In the genomic region with DNA sequence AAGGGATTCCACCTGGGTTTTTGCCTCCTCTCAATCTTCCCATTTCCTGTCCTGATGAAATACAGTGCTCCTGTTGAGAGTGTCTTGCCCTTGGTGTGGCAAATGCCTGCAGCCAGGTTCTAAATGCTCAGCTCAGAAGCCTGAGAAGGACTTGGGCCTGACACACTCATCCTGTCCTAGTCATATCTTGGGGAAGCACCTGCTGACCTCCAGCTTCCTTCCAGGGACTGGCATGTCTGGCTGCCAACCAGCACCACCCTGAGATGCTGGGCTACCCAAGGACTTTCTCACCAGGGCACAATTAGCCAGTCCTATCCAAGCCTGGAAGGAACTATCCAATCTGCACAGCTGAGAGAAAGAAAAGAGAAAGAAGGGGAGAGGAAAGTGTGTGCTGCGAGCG, we compare ENCODE assay signal across 15 cellular contexts. TPM values are rescaled to one million over a fixed set of nuclear protein-coding genes. Genes with fewer than 3 reads are reported as not detected.
DNase-seq lines count a peak whose midpoint lies in the region; ATAC-seq and TF ChIP-seq lines count a peak whose summit lies in the region.
"Had no signal": no experiment of that assay in that cellular context is flagged by ENCODE, and none has a peak within 500 bp of the region (broad histone marks: within the 10 kb centered on the region; RNA-seq: fewer than 3 reads in every experiment).

No MANE protein-coding gene starts in this region.

- H3K4me2 ChIP-seq in IMR-90 (ENCODE audit: low read depth, low read length) (no peak overlapping the region), neuronal stem cell (ENCODE audit: insufficient read depth, low read length, poor library complexity, severe bottlenecking) (no peak overlapping the region)

- H2BK5ac ChIP-seq in IMR-90 (ENCODE audit: low read depth, low read length, poor library complexity, severe bottlenecking) (no peak overlapping the region), neuronal stem cell (ENCODE audit: low read length) (no peak overlapping the region)

- H2AK5ac ChIP-seq in IMR-90 (ENCODE audit: low read depth, low read length) (no peak overlapping the region), neuronal stem cell (ENCODE audit: low read depth, low read length) (no peak overlapping the region)

- no peaks in the 10 kb centered on the region for H4K20me1 ChIP-seq in IMR-90 (ENCODE audit: insufficient read depth, low read length)

- H3K4me3 Mint-ChIP-seq in activated CD8-positive, alpha-beta T cell treated with anti-CD3 and anti-CD28 coated beads, Interleukin-2, amount 10 ng/mL, durations not matched to agents 7 days and 5 days: no peak overlapping the region
- H3K4me3 Mint-ChIP-seq: CD4-positive, alpha-beta T cell had no signal

- no peak overlapping the region for H2AK9ac ChIP-seq in IMR-90 (replicated peaks; ENCODE audit: low read depth, low read length, poor library complexity)

- H4K8ac ChIP-seq in IMR-90 (ENCODE audit: low read depth in 2 of 2, low read length in 2 of 2) (no peak overlapping the region), neuronal stem cell (ENCODE audit: low read depth, low read length) (no peak overlapping the region)

- intact Hi-C loops in A673 (cut with micrococcal nuclease; ENCODE audit: unreplicated experiment) (no loop called here), IMR-90 (cut with micrococcal nuclease) (no loop called here)

- H2BK120ac ChIP-seq in IMR-90 (ENCODE audit: low read depth, low read length) (no peak overlapping the region), neuronal stem cell (ENCODE audit: low read depth, low read length) (no peak overlapping the region)

- H3K18ac ChIP-seq in IMR-90 (ENCODE audit: low read depth, low read length) (no peak overlapping the region), neuronal stem cell (ENCODE audit: low read length) (peak overlapping the region; percentile 64)

- TF ChIP-seq CTCF in A673 (conservative IDR thresholded peaks at IDR 0.05; ENCODE audit: low read depth, low read length): no peak
- no peak for TF ChIP-seq CTCF in IMR-90 (conservative IDR thresholded peaks at IDR 0.05; ENCODE audit: low read depth, low read length)
- TF ChIP-seq CTCF in epithelial cell of esophagus (IDR thresholded peaks at IDR 0.05; ENCODE audit: insufficient read depth, low read depth, low read length, missing control alignments): no peak

- H2BK20ac ChIP-seq in IMR-90 (ENCODE audit: low read depth, low read length): no peak overlapping the region

- peak overlapping the region; percentile 29 for H2AFZ ChIP-seq in IMR-90 (replicated peaks; ENCODE audit: low read length, poor library complexity)
- no peak overlapping the region for H2AFZ ChIP-seq in neuronal stem cell (ENCODE audit: low read length)

- CTCF ChIA-PET in A673 (lab: Charles Lee): no interaction called here
- CTCF ChIA-PET in IMR-90 (lab: Yijun Ruan, JAX): no interaction called here
- CTCF ChIA-PET in activated CD8-positive, alpha-beta T cell treated with anti-CD3 and anti-CD28 coated beads, Interleukin-2, amount 10 ng/mL, durations not matched to agents 7 days and 5 days (lab: Charles Lee): no interaction called here

- no peak for TF ChIP-seq POLR2A in IMR-90 (IDR thresholded peaks at IDR 0.05; ENCODE audit: low read depth, low read length)

- no peaks in the 10 kb centered on the region for H3K4me1 Mint-ChIP-seq in activated CD8-positive, alpha-beta T cell treated with anti-CD3 and anti-CD28 coated beads, Interleukin-2, amount 10 ng/mL, durations not matched to agents 7 days and 5 days (ENCODE audit: low read depth)

- POLR2A ChIA-PET in A673 (lab: Charles Lee; ENCODE audit: low non-redundant PET) (no interaction called here), IMR-90 (lab: Charles Lee; ENCODE audit: unreplicated experiment) (no interaction called here)
- POLR2A ChIA-PET in activated CD8-positive, alpha-beta T cell treated with anti-CD3 and anti-CD28 coated beads, Interleukin-2, amount 10 ng/mL, durations not matched to agents 7 days and 5 days (lab: Charles Lee): no interaction called here

- H3K23ac ChIP-seq in IMR-90 (ENCODE audit: low read depth, low read length): no peak overlapping the region
- H3K23ac ChIP-seq in neuronal stem cell (ENCODE audit: low read depth, low read length, poor library complexity): no peak overlapping the region

- H3K9me3 Mint-ChIP-seq in activated CD8-positive, alpha-beta T cell treated with anti-CD3 and anti-CD28 coated beads, Interleukin-2, amount 10 ng/mL, durations not matched to agents 7 days and 5 days (ENCODE audit: insufficient read depth): no peaks in the 10 kb centered on the region
- H3K9me3 Mint-ChIP-seq: CD4-positive, alpha-beta T cell had no signal

- no peaks in the 10 kb centered on the region for H3K79me1 ChIP-seq in IMR-90 (ENCODE audit: low read depth in 1 of 2, low read length in 2 of 2)
- H3K79me1 ChIP-seq in neuronal stem cell (ENCODE audit: low read depth, low read length): no peaks in the 10 kb centered on the region

- H3K14ac ChIP-seq in IMR-90 (replicated peaks; ENCODE audit: low read depth, low read length) (no peak overlapping the region), neuronal stem cell (ENCODE audit: low read length) (no peak overlapping the region)

- H3K4ac ChIP-seq in IMR-90 (ENCODE audit: low read depth, low read length) (no peak overlapping the region), neuronal stem cell (ENCODE audit: low read length) (no peak overlapping the region)

- peak overlapping the region; percentile 56 for H3K27ac ChIP-seq in A673 (ENCODE audit: low read depth, low read length, poor library complexity, severe bottlenecking)
- H3K27ac ChIP-seq in IMR-90 (ENCODE audit: insufficient read depth, low read length): no peak overlapping the region
- no peak overlapping the region for H3K27ac ChIP-seq in neuronal stem cell (replicated peaks; ENCODE audit: low read length)

- in situ Hi-C loops in IMR-90 (cut with MboI; ENCODE audit: low sequenced_read_pairs): no loop called here

- peaks cover 2% of the 10 kb centered on the region for H3K27me3 Mint-ChIP-seq in activated CD8-positive, alpha-beta T cell treated with anti-CD3 and anti-CD28 coated beads, Interleukin-2, amount 10 ng/mL, durations not matched to agents 7 days and 5 days (ENCODE audit: low read depth)
- H3K27me3 Mint-ChIP-seq: CD4-positive, alpha-beta T cell had no signal

- no peaks in the 10 kb centered on the region for H3K9me1 ChIP-seq in IMR-90 (ENCODE audit: insufficient read depth, low read length)

- TF ChIP-seq RAD21 in IMR-90 (IDR thresholded peaks at IDR 0.05; ENCODE audit: low read length): no peak

- H3K9me3 ChIP-seq in A673 (ENCODE audit: low read depth, low read length, poor library complexity, severe bottlenecking) (no peaks in the 10 kb centered on the region), IMR-90 (ENCODE audit: control insufficient read depth, insufficient read depth, low read length) (no peaks in the 10 kb centered on the region), neuronal stem cell (replicated peaks in 1 of 2; ENCODE audit: control insufficient read depth in 2 of 2, insufficient read depth in 1 of 2, low read depth in 1 of 2, low read length in 2 of 2) (no peaks in the 10 kb centered on the region)

- no peak overlapping the region for H3K9ac ChIP-seq in IMR-90 (ENCODE audit: low read depth, low read length)
- H3K9ac ChIP-seq in neuronal stem cell (ENCODE audit: low read depth, low read length, poor library complexity): no peak overlapping the region

- H2BK15ac ChIP-seq in IMR-90 (ENCODE audit: low read depth, low read length) (no peak overlapping the region), neuronal stem cell (ENCODE audit: low read length) (no peak overlapping the region)

- no CpG with 5 or more reads among the region's 2 CpGs for WGBS in IMR-90 (ENCODE audit: extremely low coverage in 2 of 2, insufficient read length in 1 of 2), 2 experiments
- WGBS in neuronal stem cell (ENCODE audit: extremely low coverage in 2 of 2, insufficient read length in 2 of 2, insufficient replicate concordance in 1 of 2), 2 donors: no CpG with 5 or more reads among the region's 2 CpGs

- DNase-seq in A673 (ENCODE audit: low spot score): no peak
- DNase-seq in IMR-90: no peak
- peak; percentile 4 for DNase-seq in epithelial cell of esophagus (ENCODE audit: low read depth)
- no peak for DNase-seq in neuronal stem cell (ENCODE audit: low spot score)
- no peak for DNase-seq in NCI-H1436 (lab: John Stamatoyannopoulos, UW)
- no peak for DNase-seq in activated CD8-positive, alpha-beta T cell treated with anti-CD3 and anti-CD28 coated beads, Interleukin-2, amount 10 ng/mL, durations not matched to agents 7 days and 5 days
- DNase-seq: AML-193; CD4-positive, alpha-beta T cell; H7; Karpas-422; MM.1S; NCI-H187 treated with DMSO at 0.1 percent for 48 hours; NCI-H526 treated with DMSO at 0.1 percent for 48 hours; RPMI8226 had no signal

- no peak overlapping the region for H4K91ac ChIP-seq in IMR-90 (ENCODE audit: insufficient read depth, low read depth, low read length)
- no peak overlapping the region for H4K91ac ChIP-seq in neuronal stem cell (ENCODE audit: low read depth, low read length, poor library complexity)

- BruUV-seq in A673 (replicated peaks; lab: Mats Ljungman, UMichigan) (no TSS peak), IMR-90 (replicated peaks; lab: Mats Ljungman, UMichigan) (no TSS peak)

- no peak overlapping the region for H4K5ac ChIP-seq in IMR-90 (ENCODE audit: low read depth, low read length)

- no peaks in the 10 kb centered on the region for H3K27me3 ChIP-seq in A673 (replicated peaks; ENCODE audit: insufficient read depth, low read depth, low read length, poor library complexity)
- H3K27me3 ChIP-seq in IMR-90 (ENCODE audit: control insufficient read depth, insufficient read depth, low read length): no peaks in the 10 kb centered on the region; the same call in 1 of the 2 replicates
- peaks cover 0 to 10% (median 0%) of the 10 kb centered on the region in 3 experiments for H3K27me3 ChIP-seq in neuronal stem cell (ENCODE audit: control insufficient read depth in 3 of 3, insufficient read depth in 3 of 3, low read depth in 1 of 3, low read length in 3 of 3)

- ATAC-seq in IMR-90 (ENCODE audit: low read depth): no peak
- ATAC-seq in HG03439 (IDR thresholded peaks at IDR 0.05; ENCODE audit: unreplicated experiment): no peak
- no peak for ATAC-seq in activated CD8-positive, alpha-beta T cell treated with anti-CD3 and anti-CD28 coated beads, Interleukin-2, amount 10 ng/mL, durations not matched to agents 7 days and 5 days

- no peak overlapping the region for H3K56ac ChIP-seq in IMR-90 (ENCODE audit: extremely low read depth, insufficient read depth, low read length)

- H3K4me1 ChIP-seq in A673 (ENCODE audit: insufficient read depth, low read length, poor library complexity, severe bottlenecking) (peaks cover 26% of the 10 kb centered on the region), IMR-90 (ENCODE audit: control insufficient read depth, insufficient read depth, low read length) (no peaks in the 10 kb centered on the region), neuronal stem cell (ENCODE audit: control insufficient read depth in 2 of 2, insufficient read depth in 1 of 2, low read depth in 1 of 2, low read length in 2 of 2) (peaks cover 0 to 12% of the 10 kb centered on the region in 2 donors)

- no peak overlapping the region for H2BK12ac ChIP-seq in neuronal stem cell (ENCODE audit: low read length)

- no peaks in the 10 kb centered on the region for H3K36me3 Mint-ChIP-seq in activated CD8-positive, alpha-beta T cell treated with anti-CD3 and anti-CD28 coated beads, Interleukin-2, amount 10 ng/mL, durations not matched to agents 7 days and 5 days (ENCODE audit: low read depth)

- dilution Hi-C loops in IMR-90 (cut with HindIII; ENCODE audit: low sequenced_read_pairs, unreplicated experiment): no loop called here

- no peak overlapping the region for H3K27ac Mint-ChIP-seq in activated CD8-positive, alpha-beta T cell treated with anti-CD3 and anti-CD28 coated beads, Interleukin-2, amount 10 ng/mL, durations not matched to agents 7 days and 5 days
- H3K27ac Mint-ChIP-seq: CD4-positive, alpha-beta T cell had no signal

- H3K4me3 ChIP-seq in A673 (ENCODE audit: low read depth, low read length, poor library complexity, severe bottlenecking): no peak overlapping the region
- no peak overlapping the region for H3K4me3 ChIP-seq in IMR-90 (ENCODE audit: insufficient read depth, low read depth, low read length)
- H3K4me3 ChIP-seq in epithelial cell of esophagus (ENCODE audit: low read length): no peak overlapping the region
- H3K4me3 ChIP-seq in neuronal stem cell (ENCODE audit: low read length in 2 of 2): no peak overlapping the region

- H3K36me3 ChIP-seq in A673 (ENCODE audit: insufficient read depth, low read length, poor library complexity, severe bottlenecking) (peaks cover 5% of the 10 kb centered on the region), IMR-90 (ENCODE audit: control insufficient read depth, insufficient read depth, low read length) (no peaks in the 10 kb centered on the region), neuronal stem cell (replicated peaks in 1 of 2; ENCODE audit: control insufficient read depth in 2 of 2, insufficient read depth in 2 of 2, low read length in 2 of 2) (no peaks in the 10 kb centered on the region)

RNA-seq across cellular contexts. Expression of gene LRFN2, which starts 43.4 kb away (rescaled TPM):
- 22.3 and 26.6 TPM in 2 replicates for total RNA-seq in A673 (2021)
- not detected in 2 replicates for total RNA-seq in IMR-90 (2012; rRNA removed)
- polyA plus RNA-seq in IMR-90 (2012; rRNA removed): not detected in 2 replicates
- not detected in 2 replicates for polyA plus RNA-seq in IMR-90 (2012; cell fraction: cytosol; rRNA removed)
- polyA plus RNA-seq in IMR-90 (2012; cell fraction: nucleus; rRNA removed; ENCODE audit: low replicate concordance): not detected in 2 replicates
- polyA plus RNA-seq in neuronal stem cell (2013, experiment 1 of 2): 0.33 TPM
- 0.33 TPM for polyA plus RNA-seq in neuronal stem cell (2013, experiment 2 of 2)
- total RNA-seq in activated CD8-positive, alpha-beta T cell treated with anti-CD3 and anti-CD28 coated beads, Interleukin-2, amount 10 ng/mL, durations not matched to agents 7 days and 5 days: not detected
- total RNA-seq: CD4-positive, alpha-beta T cell had no signal

Comparison
In these comparisons a context has a peak if more than half of its experiments do, and no peak if none do; other contexts are left out.
1. RNA of gene LRFN2, which starts 43.4 kb away (total RNA-seq): 22.3 to 26.6 TPM in A673; not detected in activated CD8-positive, alpha-beta T cell treated with anti-CD3 and anti-CD28 coated beads, Interleukin-2, amount 10 ng/mL, durations not matched to agents 7 days and 5 days and not detected in IMR-90; every median in the first group is over 10 times any median in the second.